In genomic region chr4:7956306-7957112, GRCh38 we compare ENCODE assay signal across 10 cellular contexts. TPM values are rescaled to one million over a fixed set of nuclear protein-coding genes. Genes with fewer than 3 reads are reported as not detected.
A peak's percentile ranks its signal among the peaks of the same experiment; 100 is the strongest.
DNase-seq lines count a peak whose midpoint lies in the region; ATAC-seq and TF ChIP-seq lines count a peak whose summit lies in the region.
"Had no signal": no experiment of that assay in that cellular context is flagged by ENCODE, and none has a peak within 500 bp of the region (broad histone marks: within the 10 kb centered on the region; RNA-seq: fewer than 3 reads in every experiment).

No MANE protein-coding gene starts in this region.

- H3K4me3 ChIP-seq in SJSA1 = no peak overlapping the region
- H3K4me3 ChIP-seq in fibroblast of pulmonary artery (replicated peaks; ENCODE audit: low read depth, low read length) = no peak overlapping the region

- CTCF ChIA-PET in activated CD4-positive, alpha-beta memory T cell treated with anti-CD3 and anti-CD28 coated beads for 36 hours (lab: Charles Lee) = no interaction called here
- CTCF ChIA-PET in CD4-positive, alpha-beta T cell (lab: Charles Lee) = no interaction called here

- POLR2A ChIA-PET in activated CD4-positive, alpha-beta memory T cell treated with anti-CD3 and anti-CD28 coated beads for 36 hours (lab: Charles Lee) = interaction anchor here (0.6 kb wide), 1 partner anchor 125 kb away, joined by 4 read pairs; no protein-coding TSS in a partner anchor
- POLR2A ChIA-PET in CD4-positive, alpha-beta T cell (lab: Charles Lee) = no interaction called here

- no peaks in the 10 kb centered on the region for H3K36me3 ChIP-seq in SJSA1

- DNase-seq in Ammon's horn (ENCODE audit: low spot score) = peak; percentile 50
- peak; percentile 65 to 82 for DNase-seq in SJSA1 (ENCODE audit: low read depth in 1 of 2, low spot score in 2 of 2)
- peak; percentile 75 for DNase-seq in fibroblast of pulmonary artery (ENCODE audit: low read depth)
- DNase-seq in nephron progenitor cell = no peak
- DNase-seq in GM10266 (ENCODE audit: extremely low spot score) = no peak
- DNase-seq in activated CD4-positive, alpha-beta memory T cell treated with anti-CD3 and anti-CD28 coated beads for 36 hours = no peak
- no peak for DNase-seq in CD4-positive, alpha-beta T cell
- DNase-seq: cerebellar nuclear complex; stimulated activated naive B cell treated with anti-CD40 and anti-IgM and Interleukin-4, amounts not matched to agents 10 μg/mL and 1 μg/mL and 100 μg/mL, for 72 hours had no signal

- H3K27me3 ChIP-seq in SJSA1 (replicated peaks) = no peaks in the 10 kb centered on the region
- no peaks in the 10 kb centered on the region for H3K27me3 ChIP-seq in CD4-positive, alpha-beta T cell (ENCODE audit: control insufficient read depth, insufficient read depth, low read length)

- peak overlapping the region; percentile 81 for H3K27ac ChIP-seq in SJSA1
- H3K27ac ChIP-seq in CD4-positive, alpha-beta T cell (ENCODE audit: low read depth, low read length) = no peak overlapping the region

- ATAC-seq in CD4-positive, alpha-beta T cell (ENCODE audit: poor library complexity) = no peak
- ATAC-seq in HG03108 (IDR thresholded peaks at IDR 0.05; ENCODE audit: unreplicated experiment) = no peak
- ATAC-seq: stimulated activated naive B cell treated with anti-CD40 and anti-IgM and Interleukin-4, amounts not matched to agents 10 μg/mL and 1 μg/mL and 100 μg/mL, for 72 hours had no signal

- peaks cover 34% of the 10 kb centered on the region for H3K4me1 Mint-ChIP-seq in nephron progenitor cell
- peaks cover 21% of the 10 kb centered on the region for H3K4me1 Mint-ChIP-seq in activated CD4-positive, alpha-beta memory T cell treated with anti-CD3 and anti-CD28 coated beads for 36 hours (ENCODE audit: low read depth)
- H3K4me1 Mint-ChIP-seq in CD4-positive, alpha-beta T cell (ENCODE audit: low read depth) = peaks cover 8% of the 10 kb centered on the region

- H3K27me3 Mint-ChIP-seq in nephron progenitor cell (ENCODE audit: low read depth, poor library complexity) = peaks cover 4% of the 10 kb centered on the region
- no peaks in the 10 kb centered on the region for H3K27me3 Mint-ChIP-seq in activated CD4-positive, alpha-beta memory T cell treated with anti-CD3 and anti-CD28 coated beads for 36 hours
- no peaks in the 10 kb centered on the region for H3K27me3 Mint-ChIP-seq in CD4-positive, alpha-beta T cell

- peaks cover 21% of the 10 kb centered on the region for H3K9me3 Mint-ChIP-seq in nephron progenitor cell
- H3K9me3 Mint-ChIP-seq in activated CD4-positive, alpha-beta memory T cell treated with anti-CD3 and anti-CD28 coated beads for 36 hours = no peaks in the 10 kb centered on the region
- peaks cover 7% of the 10 kb centered on the region for H3K9me3 Mint-ChIP-seq in CD4-positive, alpha-beta T cell

- H3K4me3 Mint-ChIP-seq in nephron progenitor cell = no peak overlapping the region
- H3K4me3 Mint-ChIP-seq in activated CD4-positive, alpha-beta memory T cell treated with anti-CD3 and anti-CD28 coated beads for 36 hours = no peak overlapping the region
- no peak overlapping the region for H3K4me3 Mint-ChIP-seq in CD4-positive, alpha-beta T cell
- H3K4me3 Mint-ChIP-seq: stimulated activated naive B cell treated with anti-CD40 and anti-IgM and Interleukin-4, amounts not matched to agents 10 μg/mL and 1 μg/mL and 100 μg/mL, for 72 hours had no signal

- H3K27ac Mint-ChIP-seq in nephron progenitor cell = peak overlapping the region; percentile 63
- H3K27ac Mint-ChIP-seq in activated CD4-positive, alpha-beta memory T cell treated with anti-CD3 and anti-CD28 coated beads for 36 hours = no peak overlapping the region
- H3K27ac Mint-ChIP-seq in CD4-positive, alpha-beta T cell = no peak overlapping the region
- H3K27ac Mint-ChIP-seq: stimulated activated naive B cell treated with anti-CD40 and anti-IgM and Interleukin-4, amounts not matched to agents 10 μg/mL and 1 μg/mL and 100 μg/mL, for 72 hours had no signal

- TF ChIP-seq CTCF in fibroblast of pulmonary artery (IDR thresholded peaks at IDR 0.05; ENCODE audit: low read length, missing control alignments) = no peak
- no peak for TF ChIP-seq CTCF in nephron progenitor cell (IDR thresholded peaks at IDR 0.05)
- no peak for TF ChIP-seq CTCF in GM10266 (IDR thresholded peaks at IDR 0.05; ENCODE audit: control insufficient read depth, insufficient read depth, low read depth, missing control alignments)
- no peak for TF ChIP-seq CTCF in CD4-positive, alpha-beta T cell (IDR thresholded peaks at IDR 0.05)

- peaks cover 13% of the 10 kb centered on the region for H3K36me3 Mint-ChIP-seq in nephron progenitor cell (ENCODE audit: low read depth)
- H3K36me3 Mint-ChIP-seq in activated CD4-positive, alpha-beta memory T cell treated with anti-CD3 and anti-CD28 coated beads for 36 hours = no peaks in the 10 kb centered on the region
- H3K36me3 Mint-ChIP-seq in CD4-positive, alpha-beta T cell (ENCODE audit: low read depth) = peaks cover 3% of the 10 kb centered on the region
- H3K36me3 Mint-ChIP-seq: stimulated activated naive B cell treated with anti-CD40 and anti-IgM and Interleukin-4, amounts not matched to agents 10 μg/mL and 1 μg/mL and 100 μg/mL, for 72 hours had no signal

- H3K4me1 ChIP-seq in SJSA1 (replicated peaks) = peaks cover 40% of the 10 kb centered on the region

- H3K9me3 ChIP-seq in SJSA1 (replicated peaks) = peaks cover under 1% of the 10 kb centered on the region; the same call in 1 of the 2 replicates
- no peaks in the 10 kb centered on the region for H3K9me3 ChIP-seq in CD4-positive, alpha-beta T cell (ENCODE audit: control insufficient read depth, low read length)

- intact Hi-C loops in activated CD4-positive, alpha-beta memory T cell treated with anti-CD3 and anti-CD28 coated beads for 36 hours (cut with micrococcal nuclease) = no loop called here
- intact Hi-C loops in CD4-positive, alpha-beta T cell (cut with DNase I, micrococcal nuclease) = no loop called here

RNA-seq across cellular contexts. Expression of gene AFAP1, which starts 16.8 kb away (rescaled TPM):
- total RNA-seq in SJSA1 (2014; rRNA removed; shearing (Covaris generic)) = 33.1 and 47.4 TPM in 2 replicates
- total RNA-seq in activated CD4-positive, alpha-beta memory T cell treated with anti-CD3 and anti-CD28 coated beads for 36 hours = 10 to 100 TPM; 37.7 to 38.4 TPM
- total RNA-seq in CD4-positive, alpha-beta T cell = 10 to 100 TPM in 1 of 2 experiments, 1 to 10 TPM in 1; 9.8 to 10.9 TPM

Comparison
In these comparisons a context has a peak if more than half of its experiments do, and no peak if none do; other contexts are left out.
1. DNase-seq: peak in Ammon's horn (single experiment), SJSA1 (2 of 2) and fibroblast of pulmonary artery (single experiment); none in nephron progenitor cell (single experiment), GM10266 (single experiment), activated CD4-positive, alpha-beta memory T cell treated with anti-CD3 and anti-CD28 coated beads for 36 hours (single experiment) and CD4-positive, alpha-beta T cell (0 of 10).